Comparison of ENCODE assay signal across 14 cellular contexts in the genomic region with DNA sequence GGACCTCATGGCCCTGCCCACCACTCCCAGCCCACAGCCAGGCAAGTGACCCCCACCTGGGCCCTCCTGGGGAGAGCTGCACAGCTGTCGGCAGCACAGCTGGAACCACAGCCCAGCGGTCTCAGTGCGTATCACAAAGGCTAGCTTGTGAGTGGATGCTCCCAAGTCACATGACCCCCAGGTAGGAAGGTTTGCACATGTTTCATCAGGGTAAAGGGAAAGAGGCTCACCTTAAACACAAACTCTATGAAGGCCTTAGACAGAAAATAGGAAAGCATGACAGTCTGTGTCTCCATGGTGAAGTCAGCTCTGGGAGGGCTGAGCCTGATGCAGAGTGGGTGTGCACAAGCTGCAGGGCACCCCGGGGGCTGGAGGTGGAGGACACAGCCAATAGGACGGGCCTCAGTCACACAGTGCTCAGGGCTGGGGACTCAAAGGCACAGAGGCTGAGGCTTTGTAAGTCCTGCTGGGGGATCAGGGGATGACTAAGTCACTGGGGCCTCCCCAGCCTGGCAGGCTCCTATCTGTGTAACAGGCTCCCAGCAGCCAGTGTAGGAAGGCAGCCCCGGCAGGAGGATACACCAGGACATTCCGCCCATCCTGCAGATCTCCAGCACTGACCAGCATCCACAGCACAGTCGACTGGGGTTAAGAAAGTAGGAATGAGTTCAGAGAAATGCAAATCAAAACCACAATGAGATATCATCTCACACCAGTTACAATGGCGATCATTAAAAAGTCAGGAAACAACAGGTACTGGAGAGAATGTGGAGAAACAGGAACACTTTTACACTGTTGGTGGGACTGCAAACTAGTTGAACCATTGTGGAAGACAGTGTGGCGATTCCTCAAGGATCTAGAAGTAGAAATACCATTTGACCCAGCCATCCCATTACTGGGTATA. TPM values are rescaled to one million over a fixed set of nuclear protein-coding genes. Genes with fewer than 3 reads are reported as not detected.
DNase-seq lines count a peak whose midpoint lies in the region; ATAC-seq, FAIRE-seq and TF ChIP-seq lines count a peak whose summit lies in the region.
"Had no signal": no experiment of that assay in that cellular context is flagged by ENCODE, and none has a peak within 500 bp of the region (broad histone marks: within the 10 kb centered on the region; RNA-seq: fewer than 3 reads in every experiment).

No MANE protein-coding gene starts in this region.

- H3K36me3 Mint-ChIP-seq in GM23338 (ENCODE audit: low read depth) (no peaks in the 10 kb centered on the region), osteocyte (ENCODE audit: unreplicated experiment) (no peaks in the 10 kb centered on the region)
- H3K36me3 Mint-ChIP-seq: CD4-positive, CD25-positive, alpha-beta regulatory T cell; naive thymus-derived CD8-positive, alpha-beta T cell had no signal

- H3K79me2 ChIP-seq in GM23338 (replicated peaks; ENCODE audit: insufficient read depth) (no peaks in the 10 kb centered on the region), PC-9 (ENCODE audit: low read depth) (peaks cover 40% of the 10 kb centered on the region; the same call in 1 of the 2 replicates), H1 (ENCODE audit: control insufficient read depth in 1 of 2, insufficient read depth in 2 of 2, low read length in 2 of 2) (no peaks in the 10 kb centered on the region; a peak in 1 of 4 replicates)

- peak overlapping the region; percentile 19 for H3K18ac ChIP-seq in H1 (ENCODE audit: extremely low read depth, low read length)

- H3K4me3 ChIP-seq in GM23338 (no peak overlapping the region), PC-9 (no peak overlapping the region), H1 (ENCODE audit: extremely low read depth in 1 of 4, insufficient read depth in 2 of 4, low read depth in 3 of 4, low read length in 4 of 4) (no peak overlapping the region), ascending aorta (no peak overlapping the region)

- H3K36me3 ChIP-seq in GM23338 (ENCODE audit: insufficient read depth) (no peaks in the 10 kb centered on the region), PC-9 (ENCODE audit: low read depth) (no peaks in the 10 kb centered on the region), H1 (ENCODE audit: control insufficient read depth in 2 of 4, insufficient read depth in 4 of 4, low read length in 3 of 4) (no peaks in the 10 kb centered on the region), ascending aorta (no peaks in the 10 kb centered on the region)
- H3K36me3 ChIP-seq: WERI-Rb-1 had no signal

- peak; percentile 18 for ATAC-seq in GM23338
- ATAC-seq in HG03135 (IDR thresholded peaks at IDR 0.05; ENCODE audit: unreplicated experiment), result no peak
- ATAC-seq in HG02642 (IDR thresholded peaks at IDR 0.05; ENCODE audit: poor library complexity, unreplicated experiment), result no peak
- ATAC-seq: left cardiac atrium; naive thymus-derived CD8-positive, alpha-beta T cell had no signal

- H3K4me3 Mint-ChIP-seq in GM23338, result no peak overlapping the region
- no peak overlapping the region for H3K4me3 Mint-ChIP-seq in osteocyte (ENCODE audit: unreplicated experiment)
- H3K4me3 Mint-ChIP-seq: CD4-positive, CD25-positive, alpha-beta regulatory T cell; naive thymus-derived CD8-positive, alpha-beta T cell had no signal

- H4K5ac ChIP-seq in H1 (ENCODE audit: insufficient read length, low read depth, low read length), result no peak overlapping the region

- no peaks in the 10 kb centered on the region for H3K9me3 Mint-ChIP-seq in GM23338
- no peaks in the 10 kb centered on the region for H3K9me3 Mint-ChIP-seq in osteocyte (ENCODE audit: unreplicated experiment)
- H3K9me3 Mint-ChIP-seq: naive thymus-derived CD8-positive, alpha-beta T cell had no signal

- H3K27me3 ChIP-seq in GM23338 (ENCODE audit: insufficient read depth) (no peaks in the 10 kb centered on the region), PC-9 (ENCODE audit: insufficient read depth, low read depth) (no peaks in the 10 kb centered on the region), H1 (replicated peaks in 1 of 4; ENCODE audit: control insufficient read depth in 3 of 4, extremely low read depth in 1 of 4, insufficient read depth in 3 of 4, low read length in 3 of 4) (no peaks in the 10 kb centered on the region), ascending aorta (no peaks in the 10 kb centered on the region)

- FAIRE-seq in H1 (lab: Jason Lieb, UNC), result no peak

- H3K4me1 ChIP-seq in GM23338 (ENCODE audit: insufficient read depth) (no peaks in the 10 kb centered on the region), PC-9 (replicated peaks; ENCODE audit: insufficient read depth) (peaks cover 21% of the 10 kb centered on the region), H1 (replicated peaks in 1 of 4; ENCODE audit: control insufficient read depth in 3 of 4, insufficient read depth in 4 of 4, low read length in 3 of 4) (peaks cover 0 to 16% (median 11%) of the 10 kb centered on the region in 4 experiments; a peak in 6 of 7 replicates), ascending aorta (no peaks in the 10 kb centered on the region)

- TF ChIP-seq RAD21 in H1 (IDR thresholded peaks at IDR 0.05 in 1 of 2, conservative IDR thresholded peaks at IDR 0.05 in 1 of 2; ENCODE audit: low read depth in 2 of 2, low read length in 2 of 2), result no peak

- TSS peak; percentile 61 for BruUV-seq in PC-9 (replicated peaks; lab: Mats Ljungman, UMichigan)

- intact Hi-C loops in PC-9 (cut with micrococcal nuclease; ENCODE audit: unreplicated experiment) (no loop called here), ascending aorta (cut with DNase I) (no loop called here)

- no peak for TF ChIP-seq EP300 in H1 (IDR thresholded peaks at IDR 0.05; ENCODE audit: borderline replicate concordance in 1 of 2, low read depth in 2 of 2, low read length in 2 of 2)

- H3K4me1 Mint-ChIP-seq in GM23338 (peaks cover 23% of the 10 kb centered on the region), osteocyte (ENCODE audit: unreplicated experiment) (peaks cover 27% of the 10 kb centered on the region)
- H3K4me1 Mint-ChIP-seq: naive thymus-derived CD8-positive, alpha-beta T cell had no signal

- no peak for TF ChIP-seq POLR2A in H1 (IDR thresholded peaks at IDR 0.05; ENCODE audit: control extremely low read depth in 1 of 2, low read depth in 2 of 2, low read length in 2 of 2)

- no peak for DNase-seq in GM23338 (ENCODE audit: low spot score)
- peak; percentile 41 to 60 for DNase-seq in PC-9
- no peak for DNase-seq in H1 (ENCODE audit: low read depth in 1 of 2, low spot score in 2 of 2)
- no peak for DNase-seq in osteocyte (ENCODE audit: extremely low spot score, unreplicated experiment)
- no peak for DNase-seq in HK-2 (ENCODE audit: unreplicated experiment)
- no peak for DNase-seq in ascending aorta (ENCODE audit: low spot score in 2 of 2)
- DNase-seq: CD4-positive, CD25-positive, alpha-beta regulatory T cell; dermis blood vessel endothelial cell; left cardiac atrium; naive thymus-derived CD8-positive, alpha-beta T cell; NCI-H2081 treated with DMSO at 0.1 percent for 48 hours; WERI-Rb-1 had no signal

- no peak overlapping the region for H3K9ac ChIP-seq in H1 (replicated peaks in 1 of 4; ENCODE audit: extremely low read depth in 1 of 4, low read depth in 3 of 4, low read length in 3 of 4)

- H3K23me2 ChIP-seq in H1 (ENCODE audit: low read depth, low read length), result no peaks in the 10 kb centered on the region

- H3K4me2 ChIP-seq in GM23338 (no peak overlapping the region), PC-9 (peak overlapping the region; percentile 69), H1 (ENCODE audit: insufficient read depth in 1 of 2, low read depth in 2 of 2, low read length in 2 of 2) (peak overlapping the region in 1 of 2 experiments; percentile 9; a peak in 2 of 4 replicates)

- no peak overlapping the region for H3K23ac ChIP-seq in H1 (ENCODE audit: insufficient read length)

- H2BK15ac ChIP-seq in H1 (ENCODE audit: low read length), result no peak overlapping the region

- peaks cover 5% of the 10 kb centered on the region; the same call in 1 of the 2 replicates for H3K79me1 ChIP-seq in H1 (ENCODE audit: low read depth, low read length)

- 90% methylated on average over 10 of the region's 10 CpGs; no CpG with 5 or more reads in 1 of the 2 experiments for WGBS in H1 (ENCODE audit: extremely low coverage in 1 of 2, insufficient coverage in 1 of 2, insufficient read length in 1 of 2, insufficient replicate concordance in 2 of 2, low coverage in 1 of 2, low lambda C conversion rate in 2 of 2, missing lambda C conversion rate in 1 of 2), 2 experiments

- 0 out of 2 replicates have a peak, but pooled peaks cover 3% of the 10 kb centered on the region for H3F3A ChIP-seq in GM23338 (replicated peaks; ENCODE audit: low read depth)
- peaks cover 21% of the 10 kb centered on the region; the same call in 1 of the 2 replicates for H3F3A ChIP-seq in PC-9 (ENCODE audit: insufficient read depth, low read depth)

- H2BK120ac ChIP-seq in H1 (replicated peaks; ENCODE audit: low read depth, low read length), result no peak overlapping the region

- POLR2A ChIA-PET in PC-9 (lab: Charles Lee; ENCODE audit: unreplicated experiment) (interaction anchor here (0.6 kb wide), 1 partner anchor 1038 kb away, joined by 3 read pairs; no protein-coding TSS in a partner anchor), H1 (lab: Charles Lee; ENCODE audit: partially characterized antibody) (interaction anchor here (0.7 to 1.0 kb wide), 2 partner anchors 15 to 22 kb away, joined by 3 read pairs; partner anchors contain the start of gene CELSR1)

- H4K20me1 ChIP-seq in GM23338 (replicated peaks; ENCODE audit: insufficient read depth), result no peaks in the 10 kb centered on the region
- H4K20me1 ChIP-seq in PC-9 (ENCODE audit: insufficient read depth), result no peaks in the 10 kb centered on the region
- peaks cover 0 to 4% of the 10 kb centered on the region in 2 experiments for H4K20me1 ChIP-seq in H1 (replicated peaks in 1 of 2; ENCODE audit: control insufficient read depth in 1 of 2, insufficient read depth in 2 of 2, low read length in 2 of 2)

- no peak overlapping the region for H2AK5ac ChIP-seq in H1 (ENCODE audit: low read depth, low read length)

- no peak overlapping the region for H2BK20ac ChIP-seq in H1 (ENCODE audit: low read length)

- peaks cover 9% of the 10 kb centered on the region for H3K27me3 Mint-ChIP-seq in GM23338 (ENCODE audit: insufficient read depth, low read depth, poor library complexity)
- H3K27me3 Mint-ChIP-seq in osteocyte (ENCODE audit: unreplicated experiment), result no peaks in the 10 kb centered on the region
- H3K27me3 Mint-ChIP-seq: CD4-positive, CD25-positive, alpha-beta regulatory T cell; naive thymus-derived CD8-positive, alpha-beta T cell had no signal

- 0 out of 2 replicates have a peak overlapping the region, but pooled peaks have one; percentile 66 for H2BK5ac ChIP-seq in H1 (ENCODE audit: low read depth, low read length)

- H3K56ac ChIP-seq in H1 (replicated peaks; ENCODE audit: insufficient read length, low read depth, low read length), result no peak overlapping the region

- no peaks in the 10 kb centered on the region for H3K9me3 ChIP-seq in PC-9 (ENCODE audit: insufficient read depth, low read depth)
- H3K9me3 ChIP-seq in H1 (ENCODE audit: insufficient read depth in 2 of 2, low read depth in 1 of 2, low read length in 1 of 2), result no peaks in the 10 kb centered on the region
- no peaks in the 10 kb centered on the region for H3K9me3 ChIP-seq in ascending aorta

- H3K27ac ChIP-seq in GM23338 (ENCODE audit: low read depth) (no peak overlapping the region), PC-9 (peak overlapping the region; percentile 75), H1 (ENCODE audit: low read depth, low read length) (no peak overlapping the region), ascending aorta (no peak overlapping the region)
- H3K27ac ChIP-seq: WERI-Rb-1 had no signal

- H3K9me2 ChIP-seq in GM23338 (ENCODE audit: insufficient read depth), result no peaks in the 10 kb centered on the region
- H3K9me2 ChIP-seq in PC-9 (ENCODE audit: insufficient read depth), result no peaks in the 10 kb centered on the region

- peak overlapping the region; percentile 44 for H3K4ac ChIP-seq in H1 (replicated peaks; ENCODE audit: insufficient read length, low read depth, low read length)

- H3K27ac Mint-ChIP-seq in GM23338 (no peak overlapping the region; the same call in 1 of the 2 replicates), osteocyte (ENCODE audit: unreplicated experiment) (peak overlapping the region; percentile 57)
- H3K27ac Mint-ChIP-seq: CD4-positive, CD25-positive, alpha-beta regulatory T cell had no signal

- peak overlapping the region; percentile 80; the same call in 1 of the 2 replicates for H4K8ac ChIP-seq in H1 (ENCODE audit: extremely low read depth, insufficient read depth, low read length)

- peak overlapping the region; percentile 94 for H4K91ac ChIP-seq in H1 (replicated peaks; ENCODE audit: insufficient read length, low read length)

- TF ChIP-seq CTCF in GM23338 (conservative IDR thresholded peaks at IDR 0.05; ENCODE audit: low read depth in 2 of 2) (no peak), PC-9 (conservative IDR thresholded peaks at IDR 0.05) (no peak), H1 (IDR thresholded peaks at IDR 0.05; ENCODE audit: control extremely low read depth in 1 of 3, insufficient read depth in 1 of 3, low read depth in 1 of 3, low read length in 3 of 3) (no peak), osteocyte (IDR thresholded peaks at IDR 0.05) (no peak), ascending aorta (IDR thresholded peaks at IDR 0.05) (no peak)

- no peak overlapping the region for H3K14ac ChIP-seq in H1 (ENCODE audit: insufficient read length)

- peak overlapping the region; percentile 50; the same call in 1 of the 2 replicates for H2BK12ac ChIP-seq in H1 (ENCODE audit: low read depth, low read length)

- CTCF ChIA-PET in PC-9 (lab: Charles Lee) (interaction anchor here (0.5 to 1.0 kb wide), 2 partner anchors 17 to 161 kb away, joined by 3 read pairs; no protein-coding TSS in a partner anchor), H1 (lab: Charles Lee; ENCODE audit: partially characterized antibody) (no interaction called here)

- no peak overlapping the region for H2AFZ ChIP-seq in GM23338
- H2AFZ ChIP-seq in PC-9, result no peak overlapping the region
- no peak overlapping the region for H2AFZ ChIP-seq in H1 (ENCODE audit: low read length)

RNA-seq across cellular contexts. Expression of gene CELSR1, which starts 22.0 kb away (rescaled TPM):
- total RNA-seq in GM23338 (2014; rRNA removed; shearing (Covaris generic)), result 20.4 and 21.0 TPM in 2 replicates
- polyA plus RNA-seq in GM23338 (2016; fragmentation: Nextera tagmentation; extraction: Ambion mirVana) (4.8 and 6.1 TPM in 2 replicates), H1 (2011; rRNA removed) (9.0 and 16.4 TPM in 2 replicates)
- total RNA-seq in PC-9 (2021) (37.6 and 55.4 TPM in 2 replicates), osteocyte (15.9 and 16.0 TPM in 2 replicates), ascending aorta (10.5 TPM)
- 12.2 and 12.4 TPM in 2 replicates for total RNA-seq in H1 (2021; fragmentation: NEBNext Ultra II Directional; extraction: Animal tissue kit (Norgen Biotek cat#: 25700))
- polyA plus RNA-seq in H1 (2011; cell fraction: cytosol; rRNA removed), result 9.1 TPM
- 36.2 TPM for polyA plus RNA-seq in H1 (2011; cell fraction: nucleus; rRNA removed)
- polyA plus RNA-seq in H1 (2012, experiment 1 of 2), result 8.8 to 12.1 TPM (median 10.3 TPM) in 4 replicates
- polyA plus RNA-seq in H1 (2012, experiment 2 of 2), result 7.3 TPM
- 10.4 TPM for polyA plus RNA-seq in H1 (2013, experiment 1 of 2)
- 9.5 TPM for polyA plus RNA-seq in H1 (2013, experiment 2 of 2)
- 22.5 and 24.2 TPM in 2 replicates for polyA minus RNA-seq in H1 (2011; rRNA and poly(A)+ RNA removed)
- polyA minus RNA-seq in H1 (2011; cell fraction: cytosol; rRNA and poly(A)+ RNA removed), result 13.4 TPM
- 38.4 TPM for polyA minus RNA-seq in H1 (2011; cell fraction: nucleus; rRNA and poly(A)+ RNA removed)

Comparison
In these comparisons a context has a peak if more than half of its experiments do, and no peak if none do; other contexts are left out.
1. DNase-seq: peak in PC-9 (2 of 2); none in GM23338 (single experiment), H1 (0 of 2), osteocyte (single experiment), HK-2 (single experiment) and ascending aorta (0 of 2).